24 cellular contexts compared by ENCODE assay signal in the genomic region with DNA sequence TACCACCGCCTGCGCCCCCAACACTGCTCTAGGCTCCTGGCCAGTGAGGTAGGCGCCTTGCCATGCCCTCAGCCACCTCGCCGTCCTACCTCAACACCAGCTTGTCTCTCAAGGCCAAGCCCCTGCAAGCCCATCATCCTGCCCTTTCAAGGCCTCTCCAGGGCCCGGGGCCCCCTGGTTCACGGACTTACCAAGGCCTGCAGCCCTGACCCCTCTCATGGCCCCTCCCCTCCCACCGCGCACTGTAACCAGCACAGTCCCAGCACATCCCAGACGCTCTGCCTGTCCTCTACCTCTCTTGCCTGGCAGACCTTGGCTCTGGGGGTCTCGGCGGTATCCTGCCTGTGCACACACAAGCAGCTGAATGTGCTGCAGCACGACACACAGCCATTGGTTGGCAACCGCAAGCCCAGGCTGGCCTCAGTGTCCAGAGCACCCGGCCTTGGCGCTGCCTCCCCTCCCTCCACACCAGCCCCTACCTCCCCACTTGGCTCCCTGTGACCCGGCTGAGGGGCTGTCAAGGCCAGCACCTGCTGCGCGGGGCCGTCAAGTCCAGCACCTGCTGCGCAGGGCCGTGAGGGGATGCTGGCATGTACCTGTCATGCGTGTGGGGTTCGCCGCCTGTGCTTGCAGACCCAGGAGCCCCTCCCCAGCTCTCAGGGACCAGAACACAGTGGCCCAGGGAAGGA.
"Had no signal": no experiment of that assay in that cellular context is flagged by ENCODE, and none has a peak within 500 bp of the region (broad histone marks: within the 10 kb centered on the region; RNA-seq: fewer than 3 reads in every experiment).

No MANE protein-coding gene starts in this region.

- H3K4me1 Mint-ChIP-seq: endodermal cell; naive B cell; stimulated activated naive B cell treated with anti-CD40 and anti-IgM and Interleukin-4, amounts not matched to agents 10 μg/mL and 1 μg/mL and 100 μg/mL, for 72 hours had no signal

- ATAC-seq: left lobe of liver; psoas muscle; stimulated activated naive B cell treated with anti-CD40 and anti-IgM and Interleukin-4, amounts not matched to agents 10 μg/mL and 1 μg/mL and 100 μg/mL, for 72 hours; stimulated activated naive CD8-positive, alpha-beta T cell treated with anti-CD3 and anti-CD28 coated beads, Interleukin-15, amount 100 ng/mL, for 72 hours had no signal

- FAIRE-seq: endothelial cell of umbilical vein had no signal

- H3K4me3 Mint-ChIP-seq: endodermal cell; naive B cell; nephron; stimulated activated naive B cell treated with anti-CD40 and anti-IgM and Interleukin-4, amounts not matched to agents 10 μg/mL and 1 μg/mL and 100 μg/mL, for 72 hours; stimulated activated naive CD8-positive, alpha-beta T cell treated with anti-CD3 and anti-CD28 coated beads, Interleukin-15, amount 100 ng/mL, for 72 hours had no signal

- H3K27me3 ChIP-seq: heart left ventricle, sigmoid colon, testis, tibial nerve had no signal

- H3K9me3 Mint-ChIP-seq: endodermal cell had no signal

- H3K4me1 ChIP-seq: sigmoid colon, testis had no signal

- H3K9me3 ChIP-seq: psoas muscle, sigmoid colon, testis had no signal

- H3K36me3 ChIP-seq: heart left ventricle had no signal

- H3K4me3 ChIP-seq: coronary artery, heart left ventricle, psoas muscle, sigmoid colon, skin epidermis, testis, tibial nerve had no signal

- DNase-seq: cerebellar nuclear complex; effector CD4-positive, alpha-beta T cell; endodermal cell; erythroblast; foreskin melanocyte; hippocampal formation; kidney glomerular epithelial cell; mesendoderm; naive B cell; retina; sigmoid colon; stimulated activated CD4-positive, alpha-beta T cell treated with anti-CD3 and anti-CD28 coated beads, Interleukin-2, amount 100 ng/mL, for 24 hours; stimulated activated CD4-positive, alpha-beta T cell treated with anti-CD3 and anti-CD28 coated beads, Interleukin-4, amount 100 ng/mL, for 4 hours; stimulated activated naive B cell treated with anti-CD40 and anti-IgM and Interleukin-4, amounts not matched to agents 10 μg/mL and 1 μg/mL and 100 μg/mL, for 72 hours; stimulated activated naive CD8-positive, alpha-beta T cell treated with anti-CD3 and anti-CD28 coated beads, Interleukin-15, amount 100 ng/mL, for 72 hours; testis had no signal

- H3K27ac Mint-ChIP-seq: endodermal cell; naive B cell; nephron; stimulated activated naive B cell treated with anti-CD40 and anti-IgM and Interleukin-4, amounts not matched to agents 10 μg/mL and 1 μg/mL and 100 μg/mL, for 72 hours had no signal

- H3K27me3 Mint-ChIP-seq: naive B cell; stimulated activated naive B cell treated with anti-CD40 and anti-IgM and Interleukin-4, amounts not matched to agents 10 μg/mL and 1 μg/mL and 100 μg/mL, for 72 hours; stimulated activated naive CD8-positive, alpha-beta T cell treated with anti-CD3 and anti-CD28 coated beads, Interleukin-15, amount 100 ng/mL, for 72 hours had no signal

- H3K27ac ChIP-seq: coronary artery, heart left ventricle, sigmoid colon, testis had no signal
